In the genomic region with DNA sequence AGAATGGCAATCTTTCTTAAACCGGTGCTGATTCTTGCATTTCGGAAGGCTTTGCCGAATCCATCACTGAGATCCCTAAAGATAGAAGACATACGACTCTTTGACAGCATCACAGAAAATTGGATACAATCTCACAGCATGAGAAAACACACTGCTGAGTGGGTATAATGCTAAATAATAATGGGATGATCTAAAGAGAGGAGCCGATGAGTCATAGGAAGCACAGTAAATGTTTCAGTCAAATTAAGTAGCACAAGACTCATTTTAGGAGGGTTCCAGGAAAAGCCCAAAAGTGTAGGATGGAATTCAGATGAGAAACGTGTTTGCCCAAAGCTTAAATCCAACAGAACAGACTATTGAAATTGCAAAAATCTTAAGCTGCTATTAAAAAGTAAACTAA, we compare ENCODE assay signal across 19 cellular contexts.
DNase-seq lines count a peak whose midpoint lies in the region; ATAC-seq and TF ChIP-seq lines count a peak whose summit lies in the region.
"Had no signal": no experiment of that assay in that cellular context is flagged by ENCODE, and none has a peak within 500 bp of the region (broad histone marks: within the 10 kb centered on the region; RNA-seq: fewer than 3 reads in every experiment).

No MANE protein-coding gene starts in this region.

- H3K27ac Mint-ChIP-seq in mesothelial cell of epicardium, result no peak overlapping the region
- H3K27ac Mint-ChIP-seq: activated CD4-positive, alpha-beta T cell treated with anti-CD3 and anti-CD28 coated beads, Interleukin-2, amount 10 ng/mL, durations not matched to agents 24 days and 14 days; activated naive CD4-positive, alpha-beta T cell treated with anti-CD3 and anti-CD28 coated beads, Interleukin-2, amount 10 ng/mL, durations not matched to agents 7 days and 5 days; stimulated activated effector memory CD8-positive, alpha-beta T cell treated with anti-CD3 and anti-CD28 coated beads, Interleukin-12 subunit alpha, Interleukin-12 subunit beta, amount 100 ng/mL, for 72 hours had no signal

- peaks cover 13% of the 10 kb centered on the region for H3K79me2 ChIP-seq in smooth muscle cell (ENCODE audit: low read depth)

- H2AFZ ChIP-seq in smooth muscle cell (ENCODE audit: low read depth), result no peak overlapping the region
- H2AFZ ChIP-seq: GM23338 had no signal

- no peaks in the 10 kb centered on the region for H3K27me3 ChIP-seq in smooth muscle cell (ENCODE audit: low read depth)
- no peaks in the 10 kb centered on the region for H3K27me3 ChIP-seq in lower lobe of right lung (ENCODE audit: low read depth)
- H3K27me3 ChIP-seq: gastrocnemius medialis, left lung, SJCRH30, spleen had no signal

- no peaks in the 10 kb centered on the region for H3K36me3 Mint-ChIP-seq in mesothelial cell of epicardium
- H3K36me3 Mint-ChIP-seq: activated naive CD4-positive, alpha-beta T cell treated with anti-CD3 and anti-CD28 coated beads, Interleukin-2, amount 10 ng/mL, durations not matched to agents 7 days and 5 days; brain; stimulated activated effector memory CD8-positive, alpha-beta T cell treated with anti-CD3 and anti-CD28 coated beads, Interleukin-12 subunit alpha, Interleukin-12 subunit beta, amount 100 ng/mL, for 72 hours had no signal

- H3K36me3 ChIP-seq in smooth muscle cell (ENCODE audit: low read depth) (no peaks in the 10 kb centered on the region), lower lobe of right lung (peaks cover 3% of the 10 kb centered on the region)
- H3K36me3 ChIP-seq: gastrocnemius medialis, left lung, SJCRH30, spleen had no signal

- no peak overlapping the region for H3K4me3 Mint-ChIP-seq in mesothelial cell of epicardium
- H3K4me3 Mint-ChIP-seq: activated CD4-positive, alpha-beta T cell treated with anti-CD3 and anti-CD28 coated beads, Interleukin-2, amount 10 ng/mL, durations not matched to agents 24 days and 14 days; activated naive CD4-positive, alpha-beta T cell treated with anti-CD3 and anti-CD28 coated beads, Interleukin-2, amount 10 ng/mL, durations not matched to agents 7 days and 5 days; GM23338; stimulated activated effector memory CD8-positive, alpha-beta T cell treated with anti-CD3 and anti-CD28 coated beads, Interleukin-12 subunit alpha, Interleukin-12 subunit beta, amount 100 ng/mL, for 72 hours had no signal

- H4K20me1 ChIP-seq in smooth muscle cell (ENCODE audit: low read depth), result no peaks in the 10 kb centered on the region

- peak overlapping the region; percentile 18 for H3K4me2 ChIP-seq in smooth muscle cell
- H3K4me2 ChIP-seq: GM23338 had no signal

- ATAC-seq in lower lobe of right lung, result no peak
- ATAC-seq: gastrocnemius medialis; GM23338; left lung; stimulated activated effector memory CD8-positive, alpha-beta T cell treated with anti-CD3 and anti-CD28 coated beads, Interleukin-12 subunit alpha, Interleukin-12 subunit beta, amount 100 ng/mL, for 72 hours had no signal

- H3K4me1 ChIP-seq in smooth muscle cell (ENCODE audit: low read depth), result peaks cover 10% of the 10 kb centered on the region
- H3K4me1 ChIP-seq in lower lobe of right lung, result no peaks in the 10 kb centered on the region
- H3K4me1 ChIP-seq: gastrocnemius medialis, left lung, SJCRH30, spleen had no signal

- H3K9me3 ChIP-seq in smooth muscle cell (replicated peaks; ENCODE audit: low read depth) (no peaks in the 10 kb centered on the region), lower lobe of right lung (no peaks in the 10 kb centered on the region)
- H3K9me3 ChIP-seq: gastrocnemius medialis, left lung, SJCRH30, spleen had no signal

- no peaks in the 10 kb centered on the region for H3F3A ChIP-seq in smooth muscle cell (ENCODE audit: low read depth)

- no peak for TF ChIP-seq CTCF in fibroblast of mammary gland (conservative IDR thresholded peaks at IDR 0.05; ENCODE audit: control insufficient read depth, insufficient read depth, low read depth, low read length)
- TF ChIP-seq CTCF in smooth muscle cell (IDR thresholded peaks at IDR 0.05; ENCODE audit: borderline replicate concordance, insufficient read depth, poor library complexity, severe bottlenecking), result no peak
- TF ChIP-seq CTCF in lower lobe of right lung (IDR thresholded peaks at IDR 0.05), result no peak
- TF ChIP-seq CTCF in mesothelial cell of epicardium (IDR thresholded peaks at IDR 0.05; ENCODE audit: unreplicated experiment), result no peak

- DNase-seq in GM04503 (ENCODE audit: low read depth), result peak; percentile 21
- DNase-seq in RKO (ENCODE audit: low spot score), result peak; percentile 17
- peak; percentile 58 for DNase-seq in fibroblast of mammary gland (ENCODE audit: low read depth)
- no peak for DNase-seq in smooth muscle cell (lab: John Stamatoyannopoulos, UW; ENCODE audit: unreplicated experiment)
- no peak for DNase-seq in activated naive CD4-positive, alpha-beta T cell treated with Interleukin-2 at 50 U/mL for 16 hours
- DNase-seq in lower lobe of right lung, result no peak
- no peak for DNase-seq in mesothelial cell of epicardium (ENCODE audit: low spot score in 2 of 2, unreplicated experiment in 2 of 2)
- DNase-seq: activated CD4-positive, alpha-beta T cell treated with anti-CD3 and anti-CD28 coated beads, Interleukin-2, amount 10 ng/mL, durations not matched to agents 24 days and 14 days; activated CD8-positive, alpha-beta memory T cell treated with anti-CD3 and anti-CD28 coated beads, Interleukin-2, amount 50 U/mL, for 48 hours; activated naive CD4-positive, alpha-beta T cell treated with anti-CD3 and anti-CD28 coated beads, Interleukin-2, amount 10 ng/mL, durations not matched to agents 7 days and 5 days; gastrocnemius medialis; left lung; NCI-H2029 treated with DMSO at 0.1 percent for 48 hours; NCI-H524; SJCRH30; spleen had no signal

- no peak overlapping the region for H3K9ac ChIP-seq in smooth muscle cell (ENCODE audit: low read depth)

- no peaks in the 10 kb centered on the region for H3K4me1 Mint-ChIP-seq in mesothelial cell of epicardium
- H3K4me1 Mint-ChIP-seq: activated CD4-positive, alpha-beta T cell treated with anti-CD3 and anti-CD28 coated beads, Interleukin-2, amount 10 ng/mL, durations not matched to agents 24 days and 14 days; activated naive CD4-positive, alpha-beta T cell treated with anti-CD3 and anti-CD28 coated beads, Interleukin-2, amount 10 ng/mL, durations not matched to agents 7 days and 5 days; GM23338; stimulated activated effector memory CD8-positive, alpha-beta T cell treated with anti-CD3 and anti-CD28 coated beads, Interleukin-12 subunit alpha, Interleukin-12 subunit beta, amount 100 ng/mL, for 72 hours had no signal

- H3K4me3 ChIP-seq in fibroblast of mammary gland (ENCODE audit: control insufficient read depth, low read depth, low read length) (no peak overlapping the region), smooth muscle cell (no peak overlapping the region), lower lobe of right lung (no peak overlapping the region)
- H3K4me3 ChIP-seq: gastrocnemius medialis, GM23338, left lung, SJCRH30, spleen had no signal

- H3K27me3 Mint-ChIP-seq in mesothelial cell of epicardium (ENCODE audit: low read depth), result no peaks in the 10 kb centered on the region
- H3K27me3 Mint-ChIP-seq: activated CD4-positive, alpha-beta T cell treated with anti-CD3 and anti-CD28 coated beads, Interleukin-2, amount 10 ng/mL, durations not matched to agents 24 days and 14 days; activated naive CD4-positive, alpha-beta T cell treated with anti-CD3 and anti-CD28 coated beads, Interleukin-2, amount 10 ng/mL, durations not matched to agents 7 days and 5 days; brain had no signal

- H3K9me3 Mint-ChIP-seq in mesothelial cell of epicardium, result peaks cover 6% of the 10 kb centered on the region
- H3K9me3 Mint-ChIP-seq: activated naive CD4-positive, alpha-beta T cell treated with anti-CD3 and anti-CD28 coated beads, Interleukin-2, amount 10 ng/mL, durations not matched to agents 7 days and 5 days; GM23338 had no signal

- 56% methylated on average over 6 of the region's 6 CpGs for WGBS in smooth muscle cell (ENCODE audit: low lambda C conversion rate)

- H3K27ac ChIP-seq in smooth muscle cell (ENCODE audit: low read depth) (no peak overlapping the region), lower lobe of right lung (no peak overlapping the region)
- H3K27ac ChIP-seq: gastrocnemius medialis, left lung, SJCRH30, spleen had no signal

- intact Hi-C loops in lower lobe of right lung (cut with DNase I), result no loop called here

Comparison
In these comparisons a context has a peak if more than half of its experiments do, and no peak if none do; other contexts are left out.
1. DNase-seq: peak in GM04503 (single experiment), RKO (single experiment) and fibroblast of mammary gland (single experiment); none in smooth muscle cell (single experiment), activated naive CD4-positive, alpha-beta T cell treated with Interleukin-2 at 50 U/mL for 16 hours (single experiment), lower lobe of right lung (single experiment) and mesothelial cell of epicardium (0 of 2).